In the genomic region with DNA sequence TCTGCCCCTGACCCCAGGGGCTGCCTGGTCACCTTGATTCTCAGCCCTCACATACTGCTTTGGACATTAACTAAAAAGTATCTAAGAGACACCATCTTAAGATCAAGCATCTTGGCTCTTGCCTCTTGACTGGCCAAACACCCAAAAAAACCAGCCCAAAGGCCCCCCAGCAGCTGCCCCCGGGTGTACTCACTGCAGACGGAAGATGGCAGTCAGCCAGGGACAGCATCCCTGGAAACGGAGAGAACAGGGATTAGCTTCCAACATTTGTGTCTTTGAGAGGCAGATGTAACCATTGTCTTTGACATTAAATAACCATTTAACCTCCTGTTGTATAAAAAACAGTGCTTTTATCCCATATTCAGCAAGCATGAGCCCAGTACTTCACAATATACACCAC, we compare ENCODE assay signal across 20 cellular contexts. TPM values are rescaled to one million over a fixed set of nuclear protein-coding genes. Genes with fewer than 3 reads are reported as not detected.
A peak's percentile ranks its signal among the peaks of the same experiment; 100 is the strongest.
DNase-seq lines count a peak whose midpoint lies in the region; TF ChIP-seq lines count a peak whose summit lies in the region.
"Had no signal": no experiment of that assay in that cellular context is flagged by ENCODE, and none has a peak within 500 bp of the region (broad histone marks: within the 10 kb centered on the region; RNA-seq: fewer than 3 reads in every experiment).

No MANE protein-coding gene starts in this region.

- CTCF ChIA-PET in PC-9 (lab: Charles Lee) = no interaction called here

- H3K9me3 ChIP-seq in PC-9 (ENCODE audit: insufficient read depth, low read depth) (no peaks in the 10 kb centered on the region), spleen (no peaks in the 10 kb centered on the region), esophagus squamous epithelium (no peaks in the 10 kb centered on the region)
- H3K9me3 ChIP-seq: Caco-2, HAP-1, MG63, Peyer's patch had no signal

- no peak overlapping the region for H2AFZ ChIP-seq in PC-9
- H2AFZ ChIP-seq: hepatocyte had no signal

- H3K27me3 ChIP-seq in PC-9 (ENCODE audit: insufficient read depth, low read depth) (no peaks in the 10 kb centered on the region), spleen (replicated peaks in 1 of 7) (no peaks in the 10 kb centered on the region), esophagus squamous epithelium (no peaks in the 10 kb centered on the region)
- H3K27me3 ChIP-seq: hepatocyte, MG63, Peyer's patch had no signal

- in situ Hi-C loops in G401 (cut with HindIII; ENCODE audit: low sequenced_read_pairs) = no loop called here

- intact Hi-C loops in PC-9 (cut with micrococcal nuclease; ENCODE audit: unreplicated experiment) = no loop called here
- intact Hi-C loops in spleen (cut with DNase I; ENCODE audit: low total_unique reads) = no loop called here
- intact Hi-C loops in esophagus squamous epithelium (cut with DNase I) = no loop called here

- H3K27ac ChIP-seq in PC-9 = peak overlapping the region; percentile 36
- H3K27ac ChIP-seq in spleen = no peak overlapping the region
- H3K27ac ChIP-seq in esophagus squamous epithelium = no peak overlapping the region
- H3K27ac ChIP-seq: Peyer's patch, skin epidermis had no signal

- no peak overlapping the region for H3K4me2 ChIP-seq in PC-9
- H3K4me2 ChIP-seq: hepatocyte had no signal

- no TSS peak for BruUV-seq in PC-9 (replicated peaks; lab: Mats Ljungman, UMichigan)

- no peaks in the 10 kb centered on the region for H3K9me2 ChIP-seq in PC-9 (ENCODE audit: insufficient read depth)

- H3F3A ChIP-seq in PC-9 (ENCODE audit: insufficient read depth, low read depth) = peaks cover 46% of the 10 kb centered on the region

- TF ChIP-seq CTCF in PC-9 (conservative IDR thresholded peaks at IDR 0.05) (no peak), spleen (IDR thresholded peaks at IDR 0.05 in 8 of 11, conservative IDR thresholded peaks at IDR 0.05 in 3 of 11) (no peak), esophagus squamous epithelium (IDR thresholded peaks at IDR 0.05) (no peak)

- 73 to 82% (median 79%) methylated on average over 3 of the region's 3 CpGs for WGBS in spleen, 5 donors
- WGBS in esophagus squamous epithelium, 2 donors = 55 to 64% methylated on average over 3 of the region's 3 CpGs

- H3K4me1 ChIP-seq in PC-9 (replicated peaks; ENCODE audit: insufficient read depth) (peaks cover 53% of the 10 kb centered on the region), spleen (peaks cover 3 to 47% (median 12%) of the 10 kb centered on the region in 6 donors), esophagus squamous epithelium (peaks cover 0 to 45% (median 8%) of the 10 kb centered on the region in 3 donors)
- H3K4me1 ChIP-seq: HAP-1 had no signal

- DNase-seq in NCI-H510A treated with DMSO at 0.1 percent for 48 hours (lab: John Stamatoyannopoulos, UW) = peak; percentile 80
- DNase-seq in NCI-H510A (lab: John Stamatoyannopoulos, UW) = no peak
- peak; percentile 23 for DNase-seq in G401 (ENCODE audit: low spot score)
- no peak for DNase-seq in PC-9
- DNase-seq in midbrain (lab: John Stamatoyannopoulos, UW) = peak; percentile 38
- no peak for DNase-seq in stimulated activated CD8-positive, alpha-beta memory T cell treated with anti-CD3 and anti-CD28 coated beads, Interleukin-4, amount 100 ng/mL, for 48 hours
- no peak for DNase-seq in spleen
- DNase-seq in esophagus squamous epithelium (lab: John Stamatoyannopoulos, UW) = no peak
- DNase-seq: ACHN; activated CD4-positive, CD25-positive, alpha-beta regulatory T cell; activated CD8-positive, alpha-beta memory T cell treated with anti-CD3 and anti-CD28 coated beads, Interleukin-2, amount 10 ng/mL, durations not matched to agents 7 days and 5 days; activated gamma-delta T cell treated with Interleukin-2 at 50 U/mL for 16 hours; Caco-2; left cardiac atrium; NCI-H226; Peyer's patch had no signal

- POLR2A ChIA-PET in PC-9 (lab: Charles Lee; ENCODE audit: unreplicated experiment) = no interaction called here

- H4K20me1 ChIP-seq in PC-9 (ENCODE audit: insufficient read depth) = no peaks in the 10 kb centered on the region

- H3K4me3 ChIP-seq in PC-9 (no peak overlapping the region), spleen (no peak overlapping the region), esophagus squamous epithelium (no peak overlapping the region)
- H3K4me3 ChIP-seq: HAP-1, hepatocyte, MG63, Peyer's patch, skin epidermis had no signal

- TF ChIP-seq POLR2A in spleen (IDR thresholded peaks at IDR 0.05) (no peak), esophagus squamous epithelium (IDR thresholded peaks at IDR 0.05) (no peak)

- H3K36me3 ChIP-seq in PC-9 (ENCODE audit: low read depth) = peaks cover 33% of the 10 kb centered on the region
- peaks cover 0 to 100% (median 82%) of the 10 kb centered on the region in 6 donors for H3K36me3 ChIP-seq in spleen
- peaks cover 11 to 93% (median 20%) of the 10 kb centered on the region in 3 donors for H3K36me3 ChIP-seq in esophagus squamous epithelium

- peaks cover 18% of the 10 kb centered on the region for H3K79me2 ChIP-seq in PC-9 (ENCODE audit: low read depth)

RNA-seq across cellular contexts. Expression of gene TMEM63A, which starts 11.3 kb away (rescaled TPM):
- total RNA-seq in G401 (2014; rRNA removed; shearing (Covaris generic)) = 1.8 and 2.2 TPM in 2 replicates
- 115 and 126 TPM in 2 replicates for total RNA-seq in PC-9 (2021)
- 100 to 1,000 TPM in 5 of 7 donors, 10 to 100 TPM in 2; 93.9 to 143 (median 122) TPM for total RNA-seq in spleen
- 10 to 100 TPM; 15.0 to 47.4 (median 23.6) TPM for polyA plus RNA-seq in spleen
- 10 to 100 TPM in 3 of 4 donors, 1 to 10 TPM in 1; 9.8 to 27.1 (median 18.3) TPM for total RNA-seq in esophagus squamous epithelium

RNA-seq across cellular contexts. Expression of gene LEFTY1, which starts 18.1 kb away (rescaled TPM):
- total RNA-seq in G401 (2014; rRNA removed; shearing (Covaris generic)) = not detected in 2 replicates
- total RNA-seq in PC-9 (2021) (not detected in 2 replicates), spleen (under 1 TPM in 4 of 7 donors, not detected in 3; 0.34 to 0.95 (median 0.48) TPM), esophagus squamous epithelium (not detected)
- under 1 TPM; 0.06 to 0.09 (median 0.09) TPM for polyA plus RNA-seq in spleen
- total RNA-seq: activated CD8-positive, alpha-beta memory T cell treated with anti-CD3 and anti-CD28 coated beads, Interleukin-2, amount 10 ng/mL, durations not matched to agents 7 days and 5 days; Caco-2 had no signal

RNA-seq across cellular contexts. Expression of gene PYCR2, which starts 53.2 kb away (rescaled TPM):
- 87.3 and 125 TPM in 2 replicates for total RNA-seq in G401 (2014; rRNA removed; shearing (Covaris generic))
- total RNA-seq in PC-9 (2021) = 100 and 112 TPM in 2 replicates
- total RNA-seq in spleen = 10 to 100 TPM; 50.0 to 72.8 (median 67.6) TPM
- 10 to 100 TPM; 68.1 to 80.4 (median 79.9) TPM for polyA plus RNA-seq in spleen
- 10 to 100 TPM; 23.0 to 35.1 (median 28.0) TPM for total RNA-seq in esophagus squamous epithelium

Comparison
In these comparisons a context has a peak if more than half of its experiments do, and no peak if none do; other contexts are left out.
1. DNase-seq: peak in NCI-H510A treated with DMSO at 0.1 percent for 48 hours (single experiment), G401 (single experiment) and midbrain (single experiment); none in NCI-H510A (single experiment), PC-9 (0 of 2), stimulated activated CD8-positive, alpha-beta memory T cell treated with anti-CD3 and anti-CD28 coated beads, Interleukin-4, amount 100 ng/mL, for 48 hours (single experiment), spleen (single experiment) and esophagus squamous epithelium (single experiment).